ENCODE assay signal across 8 cellular contexts in the genomic region with DNA sequence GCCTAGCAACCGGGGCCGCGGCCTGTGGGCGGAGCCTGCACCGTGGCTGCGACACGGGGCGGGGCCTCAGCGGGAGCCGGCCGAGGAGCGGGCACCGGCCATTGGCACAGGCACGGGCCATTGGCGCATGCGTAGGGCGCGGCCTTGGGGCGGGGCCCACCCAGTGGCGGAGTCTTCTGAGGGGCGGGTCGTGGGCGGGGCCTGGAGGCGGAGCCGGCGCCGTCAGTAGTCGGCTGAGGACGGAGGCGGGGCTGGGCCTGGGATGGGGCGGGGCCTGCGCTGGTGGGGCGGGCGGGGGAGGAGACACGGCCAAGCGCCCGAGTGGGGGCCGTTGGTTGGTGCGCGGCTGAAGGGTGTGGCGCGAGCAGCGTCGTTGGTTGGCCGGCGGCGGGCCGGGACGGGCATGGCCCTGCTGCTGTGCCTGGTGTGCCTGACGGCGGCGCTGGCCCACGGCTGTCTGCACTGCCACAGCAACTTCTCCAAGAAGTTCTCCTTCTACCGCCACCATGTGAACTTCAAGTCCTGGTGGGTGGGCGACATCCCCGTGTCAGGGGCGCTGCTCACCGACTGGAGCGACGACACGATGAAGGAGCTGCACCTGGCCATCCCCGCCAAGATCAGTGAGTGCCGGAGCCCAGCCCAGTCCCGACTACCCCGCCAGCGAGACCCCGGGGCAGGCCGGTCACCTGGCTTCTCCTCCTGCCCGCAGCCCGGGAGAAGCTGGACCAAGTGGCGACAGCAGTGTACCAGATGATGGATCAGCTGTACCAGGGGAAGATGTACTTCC. TPM values are rescaled to one million over a fixed set of nuclear protein-coding genes. Genes with fewer than 3 reads are reported as not detected.
DNase-seq lines count a peak whose midpoint lies in the region; ATAC-seq lines count a peak whose summit lies in the region.

A gene with protein sequence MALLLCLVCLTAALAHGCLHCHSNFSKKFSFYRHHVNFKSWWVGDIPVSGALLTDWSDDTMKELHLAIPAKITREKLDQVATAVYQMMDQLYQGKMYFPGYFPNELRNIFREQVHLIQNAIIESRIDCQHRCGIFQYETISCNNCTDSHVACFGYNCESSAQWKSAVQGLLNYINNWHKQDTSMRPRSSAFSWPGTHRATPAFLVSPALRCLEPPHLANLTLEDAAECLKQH (plus strand): TSS at position 373 of the 787 bp plus-strand sequence. CDS start 31 bp downstream, at position 404.

- peaks cover 11% of the 10 kb centered on the region for H3K4me1 Mint-ChIP-seq in activated T-helper 17 cell treated with anti-CD3 and anti-CD28 coated beads, Interleukin-2, amount 50 U/mL, for 72 hours
- peaks cover 13 to 36% (median 31%) of the 10 kb centered on the region in 4 donors for H3K4me1 Mint-ChIP-seq in naive thymus-derived CD8-positive, alpha-beta T cell

- peak; percentile 96 for DNase-seq in EH (ENCODE audit: low read depth)
- DNase-seq in GOT3 (lab: John Stamatoyannopoulos, UW) = peak; percentile 98
- peak; percentile 93 for DNase-seq in LHCN-M2 (ENCODE audit: low read depth)
- peak; percentile 95 for DNase-seq in RKO (ENCODE audit: low spot score)
- peak; percentile 95 for DNase-seq in fibroblast of peridontal ligament (ENCODE audit: extremely low read depth)
- DNase-seq in naive thymus-derived CD8-positive, alpha-beta T cell = peak; percentile 99 to 100 (median 100)
- peak; percentile 97 to 100 (median 99) for DNase-seq in stimulated activated naive CD4-positive, alpha-beta T cell (lab: John Stamatoyannopoulos, UW)

- H3K9me3 Mint-ChIP-seq in activated T-helper 17 cell treated with anti-CD3 and anti-CD28 coated beads, Interleukin-2, amount 50 U/mL, for 72 hours = peaks cover 3% of the 10 kb centered on the region
- peaks cover 0 to 2% (median 0%) of the 10 kb centered on the region in 9 donors for H3K9me3 Mint-ChIP-seq in naive thymus-derived CD8-positive, alpha-beta T cell

- peak within 1 kb of the TSS; percentile 96 for H3K4me3 Mint-ChIP-seq in activated T-helper 17 cell treated with anti-CD3 and anti-CD28 coated beads, Interleukin-2, amount 50 U/mL, for 72 hours
- H3K4me3 Mint-ChIP-seq in naive thymus-derived CD8-positive, alpha-beta T cell = peak within 1 kb of the TSS; percentile 94 to 99 (median 96)

- POLR2A ChIA-PET in naive thymus-derived CD8-positive, alpha-beta T cell (lab: Charles Lee) = interaction anchor here (0.6 to 7.5 kb wide), 14 partner anchors 12 to 221 kb away, joined by 3 to 173 read pairs (median 8); a partner anchor contains a TSS

- H3K27ac Mint-ChIP-seq in activated T-helper 17 cell treated with anti-CD3 and anti-CD28 coated beads, Interleukin-2, amount 50 U/mL, for 72 hours = peak within 1 kb of the TSS; percentile 98
- peak within 1 kb of the TSS; percentile 82 to 99 (median 96) for H3K27ac Mint-ChIP-seq in naive thymus-derived CD8-positive, alpha-beta T cell

- ATAC-seq in activated T-helper 17 cell treated with anti-CD3 and anti-CD28 coated beads, Interleukin-2, amount 50 U/mL, for 72 hours (replicated peaks) = peak; percentile 82
- peak; percentile 80 to 84 for ATAC-seq in naive thymus-derived CD8-positive, alpha-beta T cell

- no peaks in the 10 kb centered on the region for H3K27me3 Mint-ChIP-seq in activated T-helper 17 cell treated with anti-CD3 and anti-CD28 coated beads, Interleukin-2, amount 50 U/mL, for 72 hours
- peaks cover 0 to 1% (median 0%) of the 10 kb centered on the region in 5 donors for H3K27me3 Mint-ChIP-seq in naive thymus-derived CD8-positive, alpha-beta T cell

- peaks cover 67% of the 10 kb centered on the region for H3K36me3 Mint-ChIP-seq in activated T-helper 17 cell treated with anti-CD3 and anti-CD28 coated beads, Interleukin-2, amount 50 U/mL, for 72 hours (ENCODE audit: low read depth)
- H3K36me3 Mint-ChIP-seq in naive thymus-derived CD8-positive, alpha-beta T cell = peaks cover 0 to 30% (median 2%) of the 10 kb centered on the region in 3 donors

RNA-seq across cellular contexts. Expression of the gene that starts here (rescaled TPM):
- total RNA-seq in LHCN-M2 (2014; rRNA removed) = 0.83 and 1.2 TPM in 2 replicates
- 1.4 TPM for polyA plus RNA-seq in LHCN-M2 (2012)
- total RNA-seq in activated T-helper 17 cell treated with anti-CD3 and anti-CD28 coated beads, Interleukin-2, amount 50 U/mL, for 72 hours = 100 to 1,000 TPM in 1 of 2 donors, 10 to 100 TPM in 1; 13.9 to 143 TPM
- total RNA-seq in naive thymus-derived CD8-positive, alpha-beta T cell = 10 to 100 TPM; 16.6 to 18.7 TPM
- polyA plus RNA-seq in naive thymus-derived CD8-positive, alpha-beta T cell = 1 to 10 TPM in 1 of 3 donors, under 1 TPM in 2; 0.26 to 1.4 (median 0.85) TPM

Comparison
In these comparisons a context has a peak if more than half of its experiments do, and no peak if none do; other contexts are left out.
1. Peak in every context shown above with its lines: DNase-seq and ATAC-seq.